ENCODE assay signal across 20 cellular contexts in the genomic region with DNA sequence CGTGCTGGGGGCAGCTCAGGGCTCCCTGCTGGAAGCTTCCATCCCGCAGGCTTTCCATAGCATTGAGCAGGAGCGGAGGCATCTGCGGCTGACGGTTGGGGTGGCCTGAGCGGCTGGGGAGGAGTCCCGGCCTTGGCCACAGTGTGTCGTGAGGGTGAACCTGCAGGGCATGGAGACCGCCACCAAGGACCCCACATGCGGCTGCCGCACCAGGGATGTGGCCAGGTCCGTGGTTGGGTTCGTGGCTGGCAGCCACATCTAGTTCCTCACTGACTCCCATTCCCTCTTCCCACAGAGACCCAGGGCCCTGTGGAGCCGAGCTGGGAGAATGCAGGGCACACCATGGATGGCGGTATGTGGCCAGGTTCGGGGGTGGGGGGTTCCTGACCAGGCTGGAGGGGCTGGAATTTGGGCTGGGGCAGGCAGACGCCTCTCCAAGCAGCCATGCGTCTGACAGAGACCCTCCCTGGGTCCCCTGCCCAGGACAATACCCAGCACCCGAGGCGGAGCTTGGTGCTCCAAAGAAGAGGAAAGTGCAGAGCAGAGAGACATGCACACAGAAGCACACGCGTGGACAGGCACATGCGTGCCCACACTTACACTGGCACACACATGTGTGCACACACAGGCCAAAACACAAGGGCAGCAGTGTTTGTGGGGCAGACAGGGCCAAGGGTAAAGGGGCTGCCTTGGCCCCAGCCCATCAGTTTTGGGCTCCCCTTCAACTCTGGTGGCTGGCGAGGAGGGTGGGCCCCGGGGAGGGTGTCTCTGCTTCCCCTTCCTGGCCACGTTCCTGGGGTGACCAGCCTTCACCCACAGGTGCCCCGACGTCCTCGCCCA. TPM values are rescaled to one million over a fixed set of nuclear protein-coding genes. Genes with fewer than 3 reads are reported as not detected.
DNase-seq lines count a peak whose midpoint lies in the region; ATAC-seq, FAIRE-seq and TF ChIP-seq lines count a peak whose summit lies in the region.
"Had no signal": no experiment of that assay in that cellular context is flagged by ENCODE, and none has a peak within 500 bp of the region (broad histone marks: within the 10 kb centered on the region; RNA-seq: fewer than 3 reads in every experiment).

No MANE protein-coding gene starts in this region.

- no peaks in the 10 kb centered on the region for H3K36me3 Mint-ChIP-seq in activated naive CD4-positive, alpha-beta T cell treated with anti-CD3 and anti-CD28 coated beads, Interleukin-2, amount 10 ng/mL, durations not matched to agents 7 days and 5 days
- H3K36me3 Mint-ChIP-seq in T-helper 2 cell treated with Interferon-gamma antibody and Interleukin-4, amounts not matched to agents 5 μg/mL and 100 μg/mL, for 36 hours (ENCODE audit: low read depth), result no peaks in the 10 kb centered on the region
- H3K36me3 Mint-ChIP-seq: naive thymus-derived CD8-positive, alpha-beta T cell had no signal

- H3K4me3 ChIP-seq in bronchial epithelial cell (ENCODE audit: low read depth, low read length), result no peak overlapping the region
- no peak overlapping the region for H3K4me3 ChIP-seq in left lung
- no peak overlapping the region for H3K4me3 ChIP-seq in spleen
- H3K4me3 ChIP-seq in MM.1S (ENCODE audit: low read length), result no peak overlapping the region
- H3K4me3 ChIP-seq: lung, SJCRH30, vagina had no signal

- H3K9me3 ChIP-seq in left lung (no peaks in the 10 kb centered on the region), spleen (no peaks in the 10 kb centered on the region), MM.1S (replicated peaks; ENCODE audit: insufficient read depth, low read length) (no peaks in the 10 kb centered on the region)
- H3K9me3 ChIP-seq: SJCRH30, vagina had no signal

- 72 to 79% (median 73%) methylated on average over 23 to 29 of the region's 29 CpGs for whole genome bisulfite sequencing in spleen, 5 donors

- no peaks in the 10 kb centered on the region for H3K27me3 ChIP-seq in bronchial epithelial cell (ENCODE audit: control insufficient read depth, insufficient read depth, low read length)
- peaks cover 0 to 100% of the 10 kb centered on the region in 2 donors for H3K27me3 ChIP-seq in left lung
- H3K27me3 ChIP-seq in spleen (replicated peaks in 1 of 7), result peaks cover 0 to 100% (median 23%) of the 10 kb centered on the region in 7 donors
- H3K27me3 ChIP-seq in MM.1S (replicated peaks; ENCODE audit: insufficient read depth, low read length), result peaks cover 64% of the 10 kb centered on the region
- H3K27me3 ChIP-seq: vagina had no signal

- no peak overlapping the region for H3K4me2 ChIP-seq in MM.1S (ENCODE audit: low read depth, low read length)

- intact Hi-C loops in left lung (cut with DNase I), result no loop called here
- intact Hi-C loops in spleen (cut with DNase I; ENCODE audit: low total_unique reads), result no loop called here

- H4K20me1 ChIP-seq in MM.1S (ENCODE audit: insufficient read depth, low read length), result no peaks in the 10 kb centered on the region

- TF ChIP-seq CTCF in bronchial epithelial cell (IDR thresholded peaks at IDR 0.05; ENCODE audit: insufficient read depth, low read length, severe bottlenecking), result no peak
- no peak for TF ChIP-seq CTCF in left lung (IDR thresholded peaks at IDR 0.05)
- TF ChIP-seq CTCF in spleen (IDR thresholded peaks at IDR 0.05 in 8 of 11, conservative IDR thresholded peaks at IDR 0.05 in 3 of 11), result no peak
- no peak for TF ChIP-seq CTCF in MM.1S (IDR thresholded peaks at IDR 0.05; ENCODE audit: low read length)

- H3K27ac ChIP-seq in left lung (no peak overlapping the region), spleen (no peak overlapping the region), MM.1S (ENCODE audit: low read length) (no peak overlapping the region)
- H3K27ac ChIP-seq: SJCRH30, vagina had no signal

- no peak overlapping the region for H3K9ac ChIP-seq in MM.1S (ENCODE audit: low read length)

- H3K4me1 ChIP-seq in left lung (no peaks in the 10 kb centered on the region), spleen (peaks cover 0 to 8% (median 0%) of the 10 kb centered on the region in 6 donors), MM.1S (ENCODE audit: low read length) (no peaks in the 10 kb centered on the region)
- H3K4me1 ChIP-seq: SJCRH30, vagina had no signal

- CTCF ChIA-PET in activated naive CD4-positive, alpha-beta T cell treated with anti-CD3 and anti-CD28 coated beads, Interleukin-2, amount 10 ng/mL, durations not matched to agents 7 days and 5 days (lab: Charles Lee), result no interaction called here

- H3K36me3 ChIP-seq in bronchial epithelial cell (ENCODE audit: control insufficient read depth, insufficient read depth, low read length) (no peaks in the 10 kb centered on the region), left lung (no peaks in the 10 kb centered on the region), spleen (no peaks in the 10 kb centered on the region), MM.1S (replicated peaks; ENCODE audit: insufficient read depth, low read length) (no peaks in the 10 kb centered on the region)
- H3K36me3 ChIP-seq: SJCRH30, vagina had no signal

- H3K4me3 Mint-ChIP-seq in activated naive CD4-positive, alpha-beta T cell treated with anti-CD3 and anti-CD28 coated beads, Interleukin-2, amount 10 ng/mL, durations not matched to agents 7 days and 5 days, result no peak overlapping the region
- H3K4me3 Mint-ChIP-seq in T-helper 2 cell treated with Interferon-gamma antibody and Interleukin-4, amounts not matched to agents 5 μg/mL and 100 μg/mL, for 36 hours, result no peak overlapping the region
- H3K4me3 Mint-ChIP-seq: CD4-positive, alpha-beta T cell; naive thymus-derived CD8-positive, alpha-beta T cell had no signal

- no peaks in the 10 kb centered on the region for H3K79me2 ChIP-seq in MM.1S (ENCODE audit: low read length)

- H3K27ac Mint-ChIP-seq in activated naive CD4-positive, alpha-beta T cell treated with anti-CD3 and anti-CD28 coated beads, Interleukin-2, amount 10 ng/mL, durations not matched to agents 7 days and 5 days, result no peak overlapping the region
- H3K27ac Mint-ChIP-seq in T-helper 2 cell treated with Interferon-gamma antibody and Interleukin-4, amounts not matched to agents 5 μg/mL and 100 μg/mL, for 36 hours, result no peak overlapping the region
- H3K27ac Mint-ChIP-seq: CD4-positive, alpha-beta T cell had no signal

- DNase-seq in activated naive CD4-positive, alpha-beta T cell treated with anti-CD3 and anti-CD28 coated beads, Interleukin-2, amount 10 ng/mL, durations not matched to agents 7 days and 5 days, result peak; percentile 13
- no peak for DNase-seq in activated naive CD4-positive, alpha-beta T cell treated with anti-CD3 and anti-CD28 coated beads, Interleukin-2, amount 50 U/mL, for 16 hours
- DNase-seq in bronchial epithelial cell (ENCODE audit: low read depth), result no peak
- peak; percentile 13 to 67 for DNase-seq in left lung
- peak; percentile 60 for DNase-seq in spleen
- DNase-seq in ureter (ENCODE audit: low spot score), result no peak
- DNase-seq in T-helper 2 cell treated with Interferon-gamma antibody and Interleukin-4, amounts not matched to agents 5 μg/mL and 100 μg/mL, for 36 hours (ENCODE audit: low spot score), result no peak
- no peak for DNase-seq in MM.1S
- DNase-seq: ACHN; cortex of kidney; foreskin fibroblast; NCI-H187 treated with DMSO at 0.1 percent for 48 hours; NCI-H510A treated with DMSO at 0.1 percent for 48 hours; SJCRH30; stimulated activated CD4-positive, alpha-beta T cell treated with anti-CD3 and anti-CD28 coated beads, Interleukin-1b, Interleukin-23, amount 100 ng/mL, for 48 hours had no signal

- H3F3A ChIP-seq in MM.1S (ENCODE audit: insufficient read depth, low read length), result no peaks in the 10 kb centered on the region

- peaks cover 8% of the 10 kb centered on the region for H3K27me3 Mint-ChIP-seq in activated naive CD4-positive, alpha-beta T cell treated with anti-CD3 and anti-CD28 coated beads, Interleukin-2, amount 10 ng/mL, durations not matched to agents 7 days and 5 days
- H3K27me3 Mint-ChIP-seq in T-helper 2 cell treated with Interferon-gamma antibody and Interleukin-4, amounts not matched to agents 5 μg/mL and 100 μg/mL, for 36 hours (ENCODE audit: low read depth), result no peaks in the 10 kb centered on the region

- H2AFZ ChIP-seq in MM.1S (ENCODE audit: low read length), result no peak overlapping the region

- H3K9me3 Mint-ChIP-seq in activated naive CD4-positive, alpha-beta T cell treated with anti-CD3 and anti-CD28 coated beads, Interleukin-2, amount 10 ng/mL, durations not matched to agents 7 days and 5 days, result no peaks in the 10 kb centered on the region
- H3K9me3 Mint-ChIP-seq in T-helper 2 cell treated with Interferon-gamma antibody and Interleukin-4, amounts not matched to agents 5 μg/mL and 100 μg/mL, for 36 hours, result no peaks in the 10 kb centered on the region
- H3K9me3 Mint-ChIP-seq: CD4-positive, alpha-beta T cell; naive thymus-derived CD8-positive, alpha-beta T cell had no signal

- no peaks in the 10 kb centered on the region for H3K4me1 Mint-ChIP-seq in activated naive CD4-positive, alpha-beta T cell treated with anti-CD3 and anti-CD28 coated beads, Interleukin-2, amount 10 ng/mL, durations not matched to agents 7 days and 5 days
- no peaks in the 10 kb centered on the region for H3K4me1 Mint-ChIP-seq in T-helper 2 cell treated with Interferon-gamma antibody and Interleukin-4, amounts not matched to agents 5 μg/mL and 100 μg/mL, for 36 hours (ENCODE audit: low read depth)
- H3K4me1 Mint-ChIP-seq: naive thymus-derived CD8-positive, alpha-beta T cell had no signal

- H3K9me2 ChIP-seq in MM.1S (replicated peaks; ENCODE audit: insufficient read depth, low read length), result no peaks in the 10 kb centered on the region

- no peak for TF ChIP-seq POLR2A in spleen (IDR thresholded peaks at IDR 0.05)

- ATAC-seq in left lung, result no peak
- ATAC-seq: naive thymus-derived CD8-positive, alpha-beta T cell had no signal

- FAIRE-seq in bronchial epithelial cell (lab: Jason Lieb, UNC), result peak; percentile 36
- FAIRE-seq: endothelial cell of umbilical vein had no signal

RNA-seq across cellular contexts. Expression of a gene that starts 2.7 kb away (rescaled TPM):
- total RNA-seq in bronchial epithelial cell (not detected in 2 replicates), left lung (10 to 100 TPM in 1 of 2 donors, under 1 TPM in 1; 0.06 to 33.4 TPM), spleen (under 1 TPM in 1 of 7 donors, not detected in 6; 0.09 TPM), ureter (not detected)
- polyA plus RNA-seq in spleen, result under 1 TPM in 2 of 3 donors, not detected in 1; under 0.01 TPM
- total RNA-seq: CD4-positive, alpha-beta T cell; endothelial cell of umbilical vein; naive thymus-derived CD8-positive, alpha-beta T cell; SJCRH30 had no signal
- polyA plus RNA-seq: endothelial cell of umbilical vein; naive thymus-derived CD8-positive, alpha-beta T cell had no signal

Comparison
In these comparisons a context has a peak if more than half of its experiments do, and no peak if none do; other contexts are left out.
1. DNase-seq: peak in activated naive CD4-positive, alpha-beta T cell treated with anti-CD3 and anti-CD28 coated beads, Interleukin-2, amount 10 ng/mL, durations not matched to agents 7 days and 5 days (single experiment), left lung (2 of 2) and spleen (single experiment); none in activated naive CD4-positive, alpha-beta T cell treated with anti-CD3 and anti-CD28 coated beads, Interleukin-2, amount 50 U/mL, for 16 hours (single experiment), bronchial epithelial cell (single experiment), ureter (single experiment), T-helper 2 cell treated with Interferon-gamma antibody and Interleukin-4, amounts not matched to agents 5 μg/mL and 100 μg/mL, for 36 hours (single experiment) and MM.1S (single experiment).